In genomic region chr14:80216818-80217217, GRCh38 we compare ENCODE assay signal across 13 cellular contexts. TPM values are rescaled to one million over a fixed set of nuclear protein-coding genes. Genes with fewer than 3 reads are reported as not detected.
"Had no signal": no experiment of that assay in that cellular context is flagged by ENCODE, and none has a peak within 500 bp of the region (broad histone marks: within the 10 kb centered on the region; RNA-seq: fewer than 3 reads in every experiment).

No MANE protein-coding gene starts in this region.

- H3K9me3 ChIP-seq: prostate gland, upper lobe of left lung had no signal

- ATAC-seq: activated CD4-positive, alpha-beta T cell treated with anti-CD3 and anti-CD28 coated beads for 36 hours; left colon; naive thymus-derived CD8-positive, alpha-beta T cell had no signal

- DNase-seq: activated CD4-positive, alpha-beta memory T cell treated with anti-CD3 and anti-CD28 coated beads, Interleukin-2, amount 10 ng/mL, durations not matched to agents 7 days and 5 days; activated CD4-positive, alpha-beta T cell treated with anti-CD3 and anti-CD28 coated beads for 36 hours; activated gamma-delta T cell; activated T-cell treated with anti-CD3 and anti-CD28 coated beads, Interleukin-2, amount 50 U/mL, for 48 hours; naive thymus-derived CD8-positive, alpha-beta T cell; stimulated activated CD4-positive, alpha-beta T cell treated with anti-CD3 and anti-CD28 coated beads, Interleukin-4, amount 100 ng/mL, for 1 hour; stimulated activated CD8-positive, alpha-beta memory T cell treated with anti-CD3 and anti-CD28 coated beads, Interleukin-4, amount 100 ng/mL, for 48 hours; T-helper 1 cell; upper lobe of left lung; WERI-Rb-1 had no signal

- H3K36me3 ChIP-seq: prostate gland, upper lobe of left lung, WERI-Rb-1 had no signal

- H3K27me3 ChIP-seq: upper lobe of left lung had no signal

- H3K27ac ChIP-seq: prostate gland, upper lobe of left lung, WERI-Rb-1 had no signal

- H3K4me3 ChIP-seq: prostate gland, upper lobe of left lung had no signal

- H3K4me1 ChIP-seq: prostate gland, upper lobe of left lung had no signal

RNA-seq across cellular contexts. Expression of gene DIO2, which starts 5.5 kb away (rescaled TPM):
- total RNA-seq: activated CD4-positive, alpha-beta memory T cell treated with anti-CD3 and anti-CD28 coated beads, Interleukin-2, amount 10 ng/mL, durations not matched to agents 7 days and 5 days; activated CD4-positive, alpha-beta T cell treated with anti-CD3 and anti-CD28 coated beads for 36 hours; lung microvascular endothelial cell; naive thymus-derived CD8-positive, alpha-beta T cell had no signal
- polyA plus RNA-seq: naive thymus-derived CD8-positive, alpha-beta T cell had no signal
